ENCODE assay signal across 9 cellular contexts in the genomic region with DNA sequence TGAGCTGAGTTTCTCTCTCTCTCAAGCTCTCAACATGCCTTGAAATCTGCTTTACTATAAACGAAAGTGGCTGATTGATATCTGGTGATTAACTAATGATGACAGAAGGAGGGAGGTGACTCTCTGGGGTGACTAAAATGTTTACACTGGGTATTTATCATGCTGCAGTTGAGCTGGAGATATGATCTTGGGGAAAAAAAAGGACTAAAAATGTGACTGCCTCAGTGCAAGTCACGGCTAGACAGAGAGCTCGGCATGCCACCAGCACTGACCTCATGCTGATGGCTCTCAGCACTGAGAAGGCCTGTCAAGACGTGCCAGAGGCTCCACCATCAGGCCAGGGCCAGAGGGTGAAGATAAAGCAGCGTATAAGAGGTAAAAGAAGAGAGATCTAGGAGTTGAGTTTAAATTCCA.
A peak's percentile ranks its signal among the peaks of the same experiment; 100 is the strongest.
DNase-seq lines count a peak whose midpoint lies in the region; ATAC-seq, FAIRE-seq and TF ChIP-seq lines count a peak whose summit lies in the region.
"Had no signal": no experiment of that assay in that cellular context is flagged by ENCODE, and none has a peak within 500 bp of the region (broad histone marks: within the 10 kb centered on the region; RNA-seq: fewer than 3 reads in every experiment).

No MANE protein-coding gene starts in this region.

- ATAC-seq in HG02798 (IDR thresholded peaks at IDR 0.05; ENCODE audit: poor library complexity, unreplicated experiment) = no peak
- no peak for ATAC-seq in GM18870 (IDR thresholded peaks at IDR 0.05; ENCODE audit: unreplicated experiment)
- no peak for ATAC-seq in activated naive CD8-positive, alpha-beta T cell treated with anti-CD3 and anti-CD28 coated beads, Interleukin-2, amount 50 U/mL, for 24 hours

- H3K4me3 ChIP-seq in fibroblast of villous mesenchyme (ENCODE audit: low read depth, low read length) = no peak overlapping the region

- no peak overlapping the region for H3K27ac Mint-ChIP-seq in activated naive CD8-positive, alpha-beta T cell treated with anti-CD3 and anti-CD28 coated beads, Interleukin-2, amount 50 U/mL, for 24 hours

- no peaks in the 10 kb centered on the region for H3K4me1 Mint-ChIP-seq in activated naive CD8-positive, alpha-beta T cell treated with anti-CD3 and anti-CD28 coated beads, Interleukin-2, amount 50 U/mL, for 24 hours

- H3K36me3 Mint-ChIP-seq in activated naive CD8-positive, alpha-beta T cell treated with anti-CD3 and anti-CD28 coated beads, Interleukin-2, amount 50 U/mL, for 24 hours (ENCODE audit: low read depth) = no peaks in the 10 kb centered on the region

- H3K27me3 Mint-ChIP-seq in activated naive CD8-positive, alpha-beta T cell treated with anti-CD3 and anti-CD28 coated beads, Interleukin-2, amount 50 U/mL, for 24 hours = peaks cover 28% of the 10 kb centered on the region

- FAIRE-seq in GM19239 (lab: Jason Lieb, UNC) = peak; percentile 18
- no peak for FAIRE-seq in RCC 7860 (lab: Jason Lieb, UNC)
- FAIRE-seq: colon had no signal

- no peak for DNase-seq in GM19239 (ENCODE audit: insufficient read length, low spot score)
- DNase-seq in RCC 7860 (ENCODE audit: low spot score) = peak; percentile 15
- peak; percentile 13 for DNase-seq in fibroblast of villous mesenchyme (ENCODE audit: low read depth)
- peak; percentile 46 for DNase-seq in renal cortical epithelial cell (ENCODE audit: low read depth)
- no peak for DNase-seq in GM10266 (ENCODE audit: extremely low spot score)
- no peak for DNase-seq in activated naive CD8-positive, alpha-beta T cell treated with anti-CD3 and anti-CD28 coated beads, Interleukin-2, amount 50 U/mL, for 24 hours

- no peaks in the 10 kb centered on the region for H3K9me3 Mint-ChIP-seq in activated naive CD8-positive, alpha-beta T cell treated with anti-CD3 and anti-CD28 coated beads, Interleukin-2, amount 50 U/mL, for 24 hours

- TF ChIP-seq CTCF in fibroblast of villous mesenchyme (IDR thresholded peaks at IDR 0.05; ENCODE audit: insufficient read depth, low read depth, low read length) = no peak
- no peak for TF ChIP-seq CTCF in GM10266 (IDR thresholded peaks at IDR 0.05; ENCODE audit: control insufficient read depth, insufficient read depth, low read depth, missing control alignments)

- H3K4me3 Mint-ChIP-seq in activated naive CD8-positive, alpha-beta T cell treated with anti-CD3 and anti-CD28 coated beads, Interleukin-2, amount 50 U/mL, for 24 hours = no peak overlapping the region

Comparison
In these comparisons a context has a peak if more than half of its experiments do, and no peak if none do; other contexts are left out.
1. DNase-seq: peak in RCC 7860 (single experiment), fibroblast of villous mesenchyme (single experiment) and renal cortical epithelial cell (single experiment); none in GM19239 (single experiment), GM10266 (single experiment) and activated naive CD8-positive, alpha-beta T cell treated with anti-CD3 and anti-CD28 coated beads, Interleukin-2, amount 50 U/mL, for 24 hours (single experiment).